ENCODE assay signal across 14 cellular contexts in the genomic region with DNA sequence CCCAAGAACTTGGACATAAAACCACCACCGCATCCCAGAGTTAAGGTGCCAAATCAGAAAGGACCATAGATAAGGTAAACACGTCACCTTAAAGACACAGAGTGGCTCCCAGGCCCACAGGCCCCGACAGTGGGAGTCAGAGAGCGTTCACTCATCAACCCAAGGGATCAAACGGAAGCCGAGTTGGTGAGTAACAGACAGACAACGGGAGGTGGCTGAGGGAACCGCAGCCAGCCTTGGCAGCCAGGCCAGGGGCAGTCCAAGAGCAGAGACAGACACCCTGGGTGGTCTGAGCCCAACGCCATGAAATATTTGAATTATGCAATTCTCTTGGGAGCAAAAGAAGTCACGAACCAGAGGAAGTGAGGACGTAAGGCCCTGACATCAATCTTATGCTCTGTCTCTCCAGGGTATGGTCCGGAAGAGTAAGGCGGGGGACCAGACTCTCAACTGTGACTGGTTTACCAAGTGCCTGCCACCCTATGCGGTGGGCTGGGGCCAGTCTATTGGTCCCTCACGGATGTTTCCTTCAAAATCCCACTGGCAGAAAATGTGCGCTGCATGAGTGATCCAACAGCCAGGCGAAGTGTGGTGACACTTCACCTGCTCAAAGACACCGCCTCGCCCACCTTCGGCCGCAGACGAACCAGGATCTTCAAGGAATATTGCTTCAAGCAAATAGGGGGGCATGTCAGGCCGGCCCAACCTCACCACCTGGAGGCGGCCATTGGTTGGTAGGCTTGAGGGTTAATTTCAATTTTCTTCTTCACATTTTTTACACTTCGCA. TPM values are rescaled to one million over a fixed set of nuclear protein-coding genes. Genes with fewer than 3 reads are reported as not detected.
A peak's percentile ranks its signal among the peaks of the same experiment; 100 is the strongest.
DNase-seq lines count a peak whose midpoint lies in the region; ATAC-seq and TF ChIP-seq lines count a peak whose summit lies in the region.
"Had no signal": no experiment of that assay in that cellular context is flagged by ENCODE, and none has a peak within 500 bp of the region (broad histone marks: within the 10 kb centered on the region; RNA-seq: fewer than 3 reads in every experiment).

No MANE protein-coding gene starts in this region.

- no peak for TF ChIP-seq CTCF in NB4 (IDR thresholded peaks at IDR 0.05; ENCODE audit: low read depth, low read length)

- ATAC-seq in HG03378 (IDR thresholded peaks at IDR 0.05; ENCODE audit: unreplicated experiment), result no peak
- ATAC-seq: GM12878 had no signal

- H3K4me1 Mint-ChIP-seq in activated CD4-positive, alpha-beta T cell treated with anti-CD3 and anti-CD28 coated beads, Interleukin-2, amount 10 ng/mL, durations not matched to agents 24 days and 14 days, result peaks cover 3% of the 10 kb centered on the region

- DNase-seq in Daoy (ENCODE audit: low read depth) (peak; percentile 100), NB4 (ENCODE audit: low read depth) (peak; percentile 98), fibroblast of gingiva (ENCODE audit: low read depth) (peak; percentile 72), renal cortical epithelial cell (ENCODE audit: low read depth) (peak; percentile 72), NCI-H2107 (lab: John Stamatoyannopoulos, UW) (no peak), NAMALWA (ENCODE audit: low spot score) (no peak)
- DNase-seq in activated CD4-positive, alpha-beta T cell treated with anti-CD3 and anti-CD28 coated beads, Interleukin-2, amount 10 ng/mL, durations not matched to agents 24 days and 14 days, result no peak
- DNase-seq: DMS 273 treated with DMSO at 0.1 percent for 48 hours, NCI-H1092 treated with DMSO at 0.1 percent for 48 hours, sigmoid colon, T-helper 9 cell had no signal

- H3K9me3 Mint-ChIP-seq in activated CD4-positive, alpha-beta T cell treated with anti-CD3 and anti-CD28 coated beads, Interleukin-2, amount 10 ng/mL, durations not matched to agents 24 days and 14 days, result no peaks in the 10 kb centered on the region

- no peaks in the 10 kb centered on the region for H3K36me3 Mint-ChIP-seq in activated CD4-positive, alpha-beta T cell treated with anti-CD3 and anti-CD28 coated beads, Interleukin-2, amount 10 ng/mL, durations not matched to agents 24 days and 14 days (ENCODE audit: low read depth)

- no peak overlapping the region for H3K4me3 Mint-ChIP-seq in activated CD4-positive, alpha-beta T cell treated with anti-CD3 and anti-CD28 coated beads, Interleukin-2, amount 10 ng/mL, durations not matched to agents 24 days and 14 days

- peak overlapping the region; percentile 29 for H3K4me3 ChIP-seq in NB4 (ENCODE audit: low read depth, low read length)
- H3K4me3 ChIP-seq: esophagus muscularis mucosa, GM12878, sigmoid colon had no signal

- H3K27me3 Mint-ChIP-seq in activated CD4-positive, alpha-beta T cell treated with anti-CD3 and anti-CD28 coated beads, Interleukin-2, amount 10 ng/mL, durations not matched to agents 24 days and 14 days, result no peaks in the 10 kb centered on the region

- TF ChIP-seq POLR2A in NB4 (IDR thresholded peaks at IDR 0.05; ENCODE audit: extremely low read depth, insufficient read length), result no peak

- intact Hi-C loops in activated CD4-positive, alpha-beta T cell treated with anti-CD3 and anti-CD28 coated beads, Interleukin-2, amount 10 ng/mL, durations not matched to agents 24 days and 14 days (cut with micrococcal nuclease), result no loop called here

- no peak overlapping the region for H3K27ac Mint-ChIP-seq in activated CD4-positive, alpha-beta T cell treated with anti-CD3 and anti-CD28 coated beads, Interleukin-2, amount 10 ng/mL, durations not matched to agents 24 days and 14 days

RNA-seq across cellular contexts. Expression of a gene that starts 34.3 kb away (rescaled TPM):
- 8.8 and 12.9 TPM in 2 replicates for total RNA-seq in Daoy (2014; rRNA removed; shearing (Covaris generic))
- total RNA-seq in renal cortical epithelial cell, result 14.9 and 20.7 TPM in 2 replicates
- 2.4 and 2.8 TPM in 2 replicates for total RNA-seq in activated CD4-positive, alpha-beta T cell treated with anti-CD3 and anti-CD28 coated beads, Interleukin-2, amount 10 ng/mL, durations not matched to agents 24 days and 14 days

Comparison
In these comparisons a context has a peak if more than half of its experiments do, and no peak if none do; other contexts are left out.
1. DNase-seq: peak in Daoy (single experiment), NB4 (single experiment), fibroblast of gingiva (single experiment) and renal cortical epithelial cell (single experiment); none in NCI-H2107 (single experiment), NAMALWA (single experiment) and activated CD4-positive, alpha-beta T cell treated with anti-CD3 and anti-CD28 coated beads, Interleukin-2, amount 10 ng/mL, durations not matched to agents 24 days and 14 days (single experiment).